ENCODE assay signal across 28 cellular contexts in the genomic region with DNA sequence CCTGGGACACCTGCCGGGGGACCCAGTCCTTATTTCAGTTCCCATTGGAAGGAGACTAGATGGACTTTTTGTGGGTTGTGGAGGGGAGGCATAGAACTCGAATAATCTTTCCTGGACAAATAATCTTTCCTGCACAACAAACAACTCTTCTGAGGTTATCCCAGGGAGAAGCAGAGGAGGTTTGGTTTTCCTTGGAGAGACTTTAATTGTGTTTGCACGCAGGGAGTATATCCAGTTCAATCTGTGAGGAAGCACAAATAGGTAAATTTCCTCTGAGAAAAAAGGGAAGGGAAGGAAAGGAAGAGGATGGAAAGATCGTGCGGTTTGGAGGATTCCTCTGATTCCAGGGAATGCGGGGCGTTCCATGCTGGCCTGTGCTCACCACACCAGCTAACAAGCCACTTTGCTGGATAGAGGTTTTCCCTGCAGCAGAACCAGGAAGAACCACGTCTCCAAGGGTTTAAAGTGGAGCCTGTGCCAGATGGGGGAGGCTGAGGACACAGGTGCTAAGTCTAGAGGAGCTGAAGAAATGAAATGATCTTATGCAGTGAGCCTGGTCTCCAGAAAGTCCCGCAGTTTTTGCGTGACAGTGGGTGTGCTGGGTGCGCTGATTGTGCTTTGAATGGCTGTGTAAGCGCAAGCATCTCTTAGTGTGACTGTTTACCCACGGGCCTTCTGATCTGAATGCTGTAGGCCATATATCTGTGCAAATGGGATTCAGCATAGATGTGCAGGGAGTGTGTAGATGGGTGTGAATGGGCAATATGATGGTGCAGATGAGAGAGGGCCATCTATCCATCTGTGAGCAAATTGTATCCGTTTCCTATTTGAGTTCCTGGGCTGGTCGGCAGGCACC. TPM values are rescaled to one million over a fixed set of nuclear protein-coding genes. Genes with fewer than 3 reads are reported as not detected.
"Had no signal": no experiment of that assay in that cellular context is flagged by ENCODE, and none has a peak within 500 bp of the region (broad histone marks: within the 10 kb centered on the region; RNA-seq: fewer than 3 reads in every experiment).

No MANE protein-coding gene starts in this region.

- H3K9me3 Mint-ChIP-seq: activated CD4-positive, alpha-beta memory T cell treated with anti-CD3 and anti-CD28 coated beads for 36 hours; activated naive CD4-positive, alpha-beta T cell treated with anti-CD3 and anti-CD28 coated beads, Interleukin-2, amount 50 U/mL, for 24 hours; activated T-cell treated with anti-CD3 and anti-CD28 coated beads, Interleukin-2, amount 50 U/mL, for 72 hours had no signal

- H3K27ac ChIP-seq: esophagus squamous epithelium, gastroesophageal sphincter, heart left ventricle, lower lobe of right lung, pancreas, right lobe of liver, skin epidermis, stomach, suprapubic skin, tibial nerve, uterus had no signal

- H3K4me1 ChIP-seq: lower lobe of right lung, pancreas, right lobe of liver, uterus had no signal

- H3K4me3 Mint-ChIP-seq: activated CD4-positive, alpha-beta memory T cell treated with anti-CD3 and anti-CD28 coated beads for 36 hours; activated naive CD4-positive, alpha-beta T cell treated with anti-CD3 and anti-CD28 coated beads, Interleukin-2, amount 50 U/mL, for 24 hours had no signal

- H3K36me3 ChIP-seq: esophagus squamous epithelium, gastroesophageal sphincter, heart left ventricle, lower lobe of right lung, pancreas, right lobe of liver, stomach, suprapubic skin, tibial nerve, uterus had no signal

- H3K4me3 ChIP-seq: esophagus squamous epithelium, gastroesophageal sphincter, heart left ventricle, lower lobe of right lung, pancreas, right lobe of liver, skin epidermis, stomach, suprapubic skin, tibial nerve, uterus had no signal

- DNase-seq: activated CD4-positive, alpha-beta memory T cell treated with anti-CD3 and anti-CD28 coated beads for 36 hours; activated CD4-positive, alpha-beta T cell treated with anti-CD3 and anti-CD28 coated beads for 4 hours; activated CD4-positive, CD25-positive, alpha-beta regulatory T cell; activated effector memory CD4-positive, alpha-beta T cell treated with Interleukin-2 at 50 U/mL for 16 hours; activated T-cell treated with anti-CD3 and anti-CD28 coated beads, Interleukin-2, amount 50 U/mL, for 72 hours; anterior cingulate cortex; central memory CD4-positive, alpha-beta T cell; dermis blood vessel endothelial cell; effector memory CD4-positive, alpha-beta T cell; esophagus squamous epithelium; lower lobe of right lung; mesendoderm; naive thymus-derived CD4-positive, alpha-beta T cell; pancreas; right lobe of liver; stimulated activated CD4-positive, alpha-beta T cell treated with anti-CD3 and anti-CD28 coated beads, Interleukin-1b, Interleukin-23, amount 100 ng/mL, for 48 hours; stomach; SW 1271; T-helper 17 cell; uterus had no signal

- H3K36me3 Mint-ChIP-seq: activated CD4-positive, alpha-beta memory T cell treated with anti-CD3 and anti-CD28 coated beads for 36 hours; activated naive CD4-positive, alpha-beta T cell treated with anti-CD3 and anti-CD28 coated beads, Interleukin-2, amount 50 U/mL, for 24 hours had no signal

- H3K27ac Mint-ChIP-seq: activated CD4-positive, alpha-beta memory T cell treated with anti-CD3 and anti-CD28 coated beads for 36 hours; activated naive CD4-positive, alpha-beta T cell treated with anti-CD3 and anti-CD28 coated beads, Interleukin-2, amount 50 U/mL, for 24 hours; activated T-cell treated with anti-CD3 and anti-CD28 coated beads, Interleukin-2, amount 50 U/mL, for 72 hours; naive thymus-derived CD4-positive, alpha-beta T cell; T-helper 17 cell had no signal

- ATAC-seq: activated T-cell treated with anti-CD3 and anti-CD28 coated beads, Interleukin-2, amount 50 U/mL, for 72 hours; gastroesophageal sphincter; heart left ventricle; left lobe of liver; lower lobe of right lung; naive thymus-derived CD4-positive, alpha-beta T cell; pancreas; right lobe of liver; T-helper 17 cell had no signal

RNA-seq across cellular contexts. Expression of gene PAX7, which starts 7.5 kb away (rescaled TPM):
- total RNA-seq: activated CD4-positive, alpha-beta memory T cell treated with anti-CD3 and anti-CD28 coated beads for 36 hours; activated T-cell treated with anti-CD3 and anti-CD28 coated beads, Interleukin-2, amount 50 U/mL, for 72 hours; dermis blood vessel endothelial cell; esophagus squamous epithelium; gastroesophageal sphincter; heart left ventricle; kidney epithelial cell; left lobe of liver; lower lobe of right lung; naive thymus-derived CD4-positive, alpha-beta T cell; pancreas; right lobe of liver; stomach; T-helper 17 cell; tibial nerve; uterus had no signal
- polyA plus RNA-seq: heart left ventricle; naive thymus-derived CD4-positive, alpha-beta T cell; pancreas; stomach had no signal
